18 cellular contexts compared by ENCODE assay signal in the genomic region with DNA sequence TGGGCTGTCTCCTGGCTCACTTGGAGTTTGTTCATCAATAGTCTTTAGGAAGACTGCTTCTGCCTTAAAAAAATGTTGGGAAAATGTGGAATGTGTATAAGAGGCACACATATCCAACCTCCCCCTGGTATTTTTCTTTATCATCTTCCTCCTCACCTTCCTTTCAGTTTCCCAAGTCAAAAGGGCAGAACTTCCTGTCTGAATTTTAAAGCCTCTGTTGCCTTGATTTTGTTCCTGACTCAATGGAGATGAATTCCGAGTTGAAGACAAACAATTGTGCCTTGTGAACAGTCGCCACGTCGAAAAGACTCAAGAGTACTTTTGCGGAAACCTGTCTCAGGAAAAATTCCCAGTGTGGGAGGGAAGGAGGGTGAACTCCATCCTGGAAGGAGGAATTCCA. TPM values are rescaled to one million over a fixed set of nuclear protein-coding genes. Genes with fewer than 3 reads are reported as not detected.
DNase-seq lines count a peak whose midpoint lies in the region; ATAC-seq and TF ChIP-seq lines count a peak whose summit lies in the region.
"Had no signal": no experiment of that assay in that cellular context is flagged by ENCODE, and none has a peak within 500 bp of the region (broad histone marks: within the 10 kb centered on the region; RNA-seq: fewer than 3 reads in every experiment).

No MANE protein-coding gene starts in this region.

- CTCF ChIA-PET in activated CD8-positive, alpha-beta T cell treated with anti-CD3 and anti-CD28 coated beads, Interleukin-2, amount 10 ng/mL, durations not matched to agents 7 days and 5 days (lab: Charles Lee): interaction anchor here (1.0 kb wide), 1 partner anchor 72 kb away, joined by 4 read pairs; no protein-coding TSS in a partner anchor

- TF ChIP-seq CTCF in CD14-positive monocyte (IDR thresholded peaks at IDR 0.05) (no peak), DOHH2 (IDR thresholded peaks at IDR 0.05; ENCODE audit: low read depth, low read length, poor library complexity, severe bottlenecking) (no peak), smooth muscle cell (IDR thresholded peaks at IDR 0.05; ENCODE audit: borderline replicate concordance, insufficient read depth, poor library complexity, severe bottlenecking) (no peak)

- DNase-seq in CD14-positive monocyte (ENCODE audit: low spot score) (no peak), smooth muscle cell (lab: John Stamatoyannopoulos, UW; ENCODE audit: unreplicated experiment) (no peak)
- no peak for DNase-seq in activated CD8-positive, alpha-beta T cell treated with anti-CD3 and anti-CD28 coated beads, Interleukin-2, amount 10 ng/mL, durations not matched to agents 7 days and 5 days
- no peak for DNase-seq in stimulated activated CD4-positive, alpha-beta T cell treated with anti-CD3 and anti-CD28 coated beads, Interleukin-15, amount 100 ng/mL, for 24 hours
- DNase-seq: activated gamma-delta T cell, dorsolateral prefrontal cortex, glutamatergic neuron, immature natural killer cell, NCI-H2171, NCI-H774, ovary, thyroid gland had no signal

- H3K4me1 Mint-ChIP-seq in CD14-positive monocyte: peaks cover 26% of the 10 kb centered on the region
- peaks cover 28% of the 10 kb centered on the region for H3K4me1 Mint-ChIP-seq in activated CD8-positive, alpha-beta T cell treated with anti-CD3 and anti-CD28 coated beads, Interleukin-2, amount 10 ng/mL, durations not matched to agents 7 days and 5 days (ENCODE audit: low read depth)

- peaks cover 0 to 2% (median 0%) of the 10 kb centered on the region in 7 donors for H3K9me3 Mint-ChIP-seq in CD14-positive monocyte
- no peaks in the 10 kb centered on the region for H3K9me3 Mint-ChIP-seq in activated CD8-positive, alpha-beta T cell treated with anti-CD3 and anti-CD28 coated beads, Interleukin-2, amount 10 ng/mL, durations not matched to agents 7 days and 5 days (ENCODE audit: insufficient read depth)
- H3K9me3 Mint-ChIP-seq: immature natural killer cell had no signal

- H3K27ac ChIP-seq in DOHH2 (ENCODE audit: low read depth, low read length) (no peak overlapping the region), mesodermal cell (ENCODE audit: low read depth, low read length, severe bottlenecking) (peak overlapping the region; percentile 57), smooth muscle cell (ENCODE audit: low read depth) (no peak overlapping the region)
- H3K27ac ChIP-seq: dorsolateral prefrontal cortex, esophagus muscularis mucosa, ovary, thyroid gland, VCaP had no signal

- H3K9me2 ChIP-seq in DOHH2 (replicated peaks; ENCODE audit: control insufficient read depth, low read length): no peaks in the 10 kb centered on the region

- H3K27ac Mint-ChIP-seq in CD14-positive monocyte: peak overlapping the region; percentile 47 to 84 (median 64)
- peak overlapping the region; percentile 21 for H3K27ac Mint-ChIP-seq in activated CD8-positive, alpha-beta T cell treated with anti-CD3 and anti-CD28 coated beads, Interleukin-2, amount 10 ng/mL, durations not matched to agents 7 days and 5 days
- H3K27ac Mint-ChIP-seq: immature natural killer cell had no signal

- H3K4me3 ChIP-seq in DOHH2 (ENCODE audit: low read length): peak overlapping the region; percentile 20; the same call in 1 of the 2 replicates
- no peak overlapping the region for H3K4me3 ChIP-seq in mesodermal cell (ENCODE audit: extremely low read depth, insufficient read depth, low read length, poor library complexity, severe bottlenecking)
- H3K4me3 ChIP-seq in smooth muscle cell: no peak overlapping the region
- H3K4me3 ChIP-seq: dorsolateral prefrontal cortex, esophagus muscularis mucosa, K562, ovary, thyroid gland had no signal

- peak overlapping the region; percentile 46 for H3K4me2 ChIP-seq in DOHH2 (ENCODE audit: low read length)
- H3K4me2 ChIP-seq in smooth muscle cell: no peak overlapping the region

- POLR2A ChIA-PET in activated CD8-positive, alpha-beta T cell treated with anti-CD3 and anti-CD28 coated beads, Interleukin-2, amount 10 ng/mL, durations not matched to agents 7 days and 5 days (lab: Charles Lee): no interaction called here

- H4K20me1 ChIP-seq in DOHH2 (ENCODE audit: control insufficient read depth, insufficient read depth, low read depth, low read length) (no peaks in the 10 kb centered on the region), smooth muscle cell (ENCODE audit: low read depth) (no peaks in the 10 kb centered on the region)

- ATAC-seq in activated CD8-positive, alpha-beta T cell treated with anti-CD3 and anti-CD28 coated beads, Interleukin-2, amount 10 ng/mL, durations not matched to agents 7 days and 5 days: no peak
- ATAC-seq in esophagus mucosa: no peak
- ATAC-seq: K562 had no signal

- H3K27me3 ChIP-seq in DOHH2 (ENCODE audit: control insufficient read depth, low read length) (no peaks in the 10 kb centered on the region), smooth muscle cell (ENCODE audit: low read depth) (no peaks in the 10 kb centered on the region)
- H3K27me3 ChIP-seq: dorsolateral prefrontal cortex, esophagus muscularis mucosa, ovary, thyroid gland had no signal

- H3K36me3 ChIP-seq in DOHH2 (ENCODE audit: control insufficient read depth, low read length): no peaks in the 10 kb centered on the region
- no peaks in the 10 kb centered on the region for H3K36me3 ChIP-seq in mesodermal cell (ENCODE audit: control insufficient read depth, insufficient read depth, low read length)
- H3K36me3 ChIP-seq in smooth muscle cell (ENCODE audit: low read depth): no peaks in the 10 kb centered on the region
- H3K36me3 ChIP-seq: esophagus muscularis mucosa, ovary, thyroid gland had no signal

- no peaks in the 10 kb centered on the region for H3K36me3 Mint-ChIP-seq in CD14-positive monocyte
- H3K36me3 Mint-ChIP-seq in activated CD8-positive, alpha-beta T cell treated with anti-CD3 and anti-CD28 coated beads, Interleukin-2, amount 10 ng/mL, durations not matched to agents 7 days and 5 days (ENCODE audit: low read depth): no peaks in the 10 kb centered on the region

- 66 to 76% methylated on average over 5 of the region's 5 CpGs for WGBS in mesodermal cell (ENCODE audit: insufficient coverage in 2 of 2), 2 experiments
- 81% methylated on average over 5 of the region's 5 CpGs for WGBS in smooth muscle cell (ENCODE audit: low lambda C conversion rate)

- no peak overlapping the region for H3K9ac ChIP-seq in smooth muscle cell (ENCODE audit: low read depth)

- H3K27me3 Mint-ChIP-seq in CD14-positive monocyte (ENCODE audit: low read depth in 3 of 3): peaks cover 0 to 4% (median 1%) of the 10 kb centered on the region in 3 donors
- no peaks in the 10 kb centered on the region for H3K27me3 Mint-ChIP-seq in activated CD8-positive, alpha-beta T cell treated with anti-CD3 and anti-CD28 coated beads, Interleukin-2, amount 10 ng/mL, durations not matched to agents 7 days and 5 days (ENCODE audit: low read depth)

- H3K79me2 ChIP-seq in DOHH2 (ENCODE audit: control insufficient read depth, low read length) (no peaks in the 10 kb centered on the region), smooth muscle cell (ENCODE audit: low read depth) (no peaks in the 10 kb centered on the region)

- no peak overlapping the region for H2AFZ ChIP-seq in smooth muscle cell (ENCODE audit: low read depth)

- H3K4me1 ChIP-seq in DOHH2 (ENCODE audit: control insufficient read depth, low read length): peaks cover 24% of the 10 kb centered on the region
- H3K4me1 ChIP-seq in mesodermal cell (ENCODE audit: control insufficient read depth, insufficient read depth, low read length, poor library complexity, severe bottlenecking): peaks cover 33% of the 10 kb centered on the region
- H3K4me1 ChIP-seq in smooth muscle cell (ENCODE audit: low read depth): peaks cover 4% of the 10 kb centered on the region
- H3K4me1 ChIP-seq: thyroid gland had no signal

- H3K4me3 Mint-ChIP-seq in CD14-positive monocyte: peak overlapping the region in 1 of 2 donors; percentile 68
- H3K4me3 Mint-ChIP-seq in activated CD8-positive, alpha-beta T cell treated with anti-CD3 and anti-CD28 coated beads, Interleukin-2, amount 10 ng/mL, durations not matched to agents 7 days and 5 days: peak overlapping the region; percentile 2

- H3K9me3 ChIP-seq in DOHH2 (ENCODE audit: control insufficient read depth, insufficient read depth, low read length) (no peaks in the 10 kb centered on the region), mesodermal cell (ENCODE audit: control insufficient read depth, low read length) (peaks cover 9% of the 10 kb centered on the region), smooth muscle cell (replicated peaks; ENCODE audit: low read depth) (no peaks in the 10 kb centered on the region)
- H3K9me3 ChIP-seq: esophagus muscularis mucosa, ovary, thyroid gland had no signal

- intact Hi-C loops in CD14-positive monocyte (cut with micrococcal nuclease): no loop called here

- no peaks in the 10 kb centered on the region for H3F3A ChIP-seq in DOHH2 (ENCODE audit: control insufficient read depth, insufficient read depth)
- peaks cover 7% of the 10 kb centered on the region for H3F3A ChIP-seq in smooth muscle cell (ENCODE audit: low read depth)

RNA-seq across cellular contexts. Expression of a gene that starts 50.3 kb away (rescaled TPM):
- 10 to 100 TPM; 12.1 to 14.6 TPM for polyA plus RNA-seq in CD14-positive monocyte
- 10 to 100 TPM; 17.6 to 18.1 TPM for total RNA-seq in activated CD8-positive, alpha-beta T cell treated with anti-CD3 and anti-CD28 coated beads, Interleukin-2, amount 10 ng/mL, durations not matched to agents 7 days and 5 days
- polyA plus RNA-seq in mesodermal cell (2013, experiment 1 of 2): 117 TPM
- 106 TPM for polyA plus RNA-seq in mesodermal cell (2013, experiment 2 of 2)
- 45.4 TPM for total RNA-seq in esophagus mucosa
- total RNA-seq in smooth muscle cell: 44.3 and 45.6 TPM in 2 replicates
- polyA plus RNA-seq in smooth muscle cell: 36.8 and 43.1 TPM in 2 replicates
